1 cellular context compared by ENCODE assay signal in genomic region chr1:24914226-24915069, GRCh38.
TF ChIP-seq lines count a peak whose summit lies in the region.

No MANE protein-coding gene starts in this region.

TF ChIP-seq in HepG2, 621 proteins besides CTCF, POLR2A, EP300 and RAD21 (continued from another document and continues in another):
- TF ChIP-seq RBM22 (optimal IDR thresholded peaks at IDR 0.05; ENCODE audit: low read length): no peak
- TF ChIP-seq PAXIP1 (CRISPR knock-in tag; conservative IDR thresholded peaks at IDR 0.05): peak; percentile 74
- no peak for TF ChIP-seq HBP1 (CRISPR knock-in tag; IDR thresholded peaks at IDR 0.05; ENCODE audit: low read depth)
- peak; percentile 77 for TF ChIP-seq RBFOX2 (IDR thresholded peaks at IDR 0.05; ENCODE audit: low read depth, low read length)
- peak; percentile 77 for TF ChIP-seq ZBTB7B (CRISPR knock-in tag; IDR thresholded peaks at IDR 0.05)
- TF ChIP-seq HMGXB4 (CRISPR knock-in tag; IDR thresholded peaks at IDR 0.05; ENCODE audit: borderline replicate concordance in 1 of 2, low read depth in 1 of 2): no peak
- TF ChIP-seq ATF6 (CRISPR knock-in tag; conservative IDR thresholded peaks at IDR 0.05): no peak
- TF ChIP-seq KDM3A (CRISPR knock-in tag; IDR thresholded peaks at IDR 0.05; ENCODE audit: low read depth): no peak
- no peak for TF ChIP-seq ZNF142 (CRISPR knock-in tag; IDR thresholded peaks at IDR 0.05)
- TF ChIP-seq NR2C2 (CRISPR knock-in tag; IDR thresholded peaks at IDR 0.05; ENCODE audit: borderline replicate concordance): no peak
- no peak for TF ChIP-seq ZNF672 (CRISPR knock-in tag; IDR thresholded peaks at IDR 0.05)
- TF ChIP-seq PBX3 (CRISPR knock-in tag; IDR thresholded peaks at IDR 0.05; ENCODE audit: borderline replicate concordance): no peak
- TF ChIP-seq ZNF343 (CRISPR knock-in tag; IDR thresholded peaks at IDR 0.05): no peak
- no peak for TF ChIP-seq ZSCAN21 (CRISPR knock-in tag; IDR thresholded peaks at IDR 0.05; ENCODE audit: borderline replicate concordance)
- TF ChIP-seq ZNF138 (CRISPR knock-in tag; IDR thresholded peaks at IDR 0.05; ENCODE audit: low read depth): no peak
- no peak for TF ChIP-seq ZNF329 (CRISPR knock-in tag; IDR thresholded peaks at IDR 0.05; ENCODE audit: low read depth)
- no peak for TF ChIP-seq SUZ12 (IDR thresholded peaks at IDR 0.05; ENCODE audit: low read depth, low read length)
- no peak; the same call in 1 of the 2 replicates for TF ChIP-seq MTA1 (CRISPR knock-in tag; IDR thresholded peaks at IDR 0.05; ENCODE audit: borderline replicate concordance)
- no peak for TF ChIP-seq PBX2 (CRISPR knock-in tag; IDR thresholded peaks at IDR 0.05)
- TF ChIP-seq ZNF576 (CRISPR knock-in tag; IDR thresholded peaks at IDR 0.05): no peak
- TF ChIP-seq ZFP1 (CRISPR knock-in tag; IDR thresholded peaks at IDR 0.05): no peak
- no peak for TF ChIP-seq ZNF558 (CRISPR knock-in tag; IDR thresholded peaks at IDR 0.05; ENCODE audit: borderline replicate concordance)
- no peak for TF ChIP-seq FIP1L1 (IDR thresholded peaks at IDR 0.05; ENCODE audit: borderline replicate concordance, insufficient read depth, low read depth, low read length)
- no peak for TF ChIP-seq ZNF562 (CRISPR knock-in tag; IDR thresholded peaks at IDR 0.05; ENCODE audit: borderline replicate concordance)
- peak; percentile 45; the same call in 1 of the 2 replicates for TF ChIP-seq MIER3 (CRISPR knock-in tag; IDR thresholded peaks at IDR 0.05; ENCODE audit: borderline replicate concordance)
- TF ChIP-seq TARDBP (CRISPR knock-in tag; IDR thresholded peaks at IDR 0.05): no peak
- TF ChIP-seq ZNF510 (CRISPR knock-in tag; IDR thresholded peaks at IDR 0.05; ENCODE audit: low read depth): no peak
- no peak for TF ChIP-seq ZNF740 (CRISPR knock-in tag; IDR thresholded peaks at IDR 0.05)
- 0 out of 2 replicates have a peak, but pooled peaks have one; percentile 21 for TF ChIP-seq ZNF414 (CRISPR knock-in tag; IDR thresholded peaks at IDR 0.05)
- TF ChIP-seq ATAD3A (CRISPR knock-in tag; IDR thresholded peaks at IDR 0.05): no peak
- TF ChIP-seq TEF (CRISPR knock-in tag; IDR thresholded peaks at IDR 0.05): no peak
- no peak for TF ChIP-seq MAFG (CRISPR knock-in tag; IDR thresholded peaks at IDR 0.05)
- no peak for TF ChIP-seq ESRRA (CRISPR knock-in tag; IDR thresholded peaks at IDR 0.05; ENCODE audit: low read depth)
- no peak for TF ChIP-seq FOXC1 (CRISPR knock-in tag; IDR thresholded peaks at IDR 0.05; ENCODE audit: borderline replicate concordance)
- TF ChIP-seq JDP2 (CRISPR knock-in tag; IDR thresholded peaks at IDR 0.05; ENCODE audit: borderline replicate concordance): no peak
- TF ChIP-seq MATR3 (CRISPR knock-in tag; IDR thresholded peaks at IDR 0.05): no peak
- TF ChIP-seq SIN3B (IDR thresholded peaks at IDR 0.05; ENCODE audit: low read length): no peak
- TF ChIP-seq MTERF4 (CRISPR knock-in tag; IDR thresholded peaks at IDR 0.05): no peak
